ENCODE assay signal across 15 cellular contexts in genomic region chr13:42279986-42280385, GRCh38. TPM values are rescaled to one million over a fixed set of nuclear protein-coding genes. Genes with fewer than 3 reads are reported as not detected.
A peak's percentile ranks its signal among the peaks of the same experiment; 100 is the strongest.
DNase-seq lines count a peak whose midpoint lies in the region; FAIRE-seq and TF ChIP-seq lines count a peak whose summit lies in the region.
"Had no signal": no experiment of that assay in that cellular context is flagged by ENCODE, and none has a peak within 500 bp of the region (broad histone marks: within the 10 kb centered on the region; RNA-seq: fewer than 3 reads in every experiment).

No MANE protein-coding gene starts in this region.

- BruUV-seq in endothelial cell of umbilical vein (replicated peaks; lab: Mats Ljungman, UMichigan) = no TSS peak

- H3K36me3 ChIP-seq in endothelial cell of umbilical vein (ENCODE audit: control insufficient read depth in 2 of 2, extremely low read depth in 1 of 2, insufficient read depth in 2 of 2, low read length in 2 of 2) (no peaks in the 10 kb centered on the region), subcutaneous abdominal adipose tissue (ENCODE audit: control insufficient read depth in 5 of 5, insufficient read depth in 5 of 5, low read length in 5 of 5) (no peaks in the 10 kb centered on the region)

- H3K27ac ChIP-seq in endothelial cell of umbilical vein (ENCODE audit: insufficient read depth, low read depth, low read length) = no peak overlapping the region
- peak overlapping the region; percentile 28 for H3K27ac ChIP-seq in subcutaneous abdominal adipose tissue (ENCODE audit: low read depth, low read length)

- intact Hi-C loops in endothelial cell of umbilical vein (cut with micrococcal nuclease) = no loop called here

- no peaks in the 10 kb centered on the region for H3K9me1 ChIP-seq in endothelial cell of umbilical vein (replicated peaks; ENCODE audit: control insufficient read depth, extremely low read depth, insufficient read depth, low read length)

- H3K79me2 ChIP-seq in endothelial cell of umbilical vein (ENCODE audit: control insufficient read depth, insufficient read depth, low read length) = peaks cover 62% of the 10 kb centered on the region

- no peaks in the 10 kb centered on the region for H4K20me1 ChIP-seq in endothelial cell of umbilical vein (replicated peaks; ENCODE audit: control insufficient read depth, extremely low read depth, insufficient read depth, low read length)

- dilution Hi-C loops in endothelial cell of umbilical vein (cut with MboI; ENCODE audit: extremely low pct_ligation_motif_present, low sequenced_read_pairs) = no loop called here

- H3K4me1 ChIP-seq in endothelial cell of umbilical vein (ENCODE audit: control insufficient read depth, extremely low read depth, insufficient read depth, low read length) = peaks cover 6% of the 10 kb centered on the region
- peaks cover 0 to 38% (median 26%) of the 10 kb centered on the region in 5 donors for H3K4me1 ChIP-seq in subcutaneous abdominal adipose tissue (ENCODE audit: control insufficient read depth in 5 of 5, insufficient read depth in 5 of 5, low read length in 5 of 5)

- H3K27me3 ChIP-seq in endothelial cell of umbilical vein (ENCODE audit: control insufficient read depth in 2 of 2, insufficient read depth in 2 of 2, low read length in 2 of 2) = no peaks in the 10 kb centered on the region
- H3K27me3 ChIP-seq in subcutaneous abdominal adipose tissue (ENCODE audit: control insufficient read depth in 5 of 5, insufficient read depth in 4 of 5, low read length in 5 of 5) = no peaks in the 10 kb centered on the region
- H3K27me3 ChIP-seq: BLaER1 treated with 17β-estradiol and CSF1 and Interleukin-3, amounts not matched to agents 10 nM and 100 nM had no signal

- CTCF ChIA-PET in endothelial cell of umbilical vein (lab: Charles Lee) = interaction anchor here (1.0 kb wide), 1 partner anchor 8 kb away, joined by 3 read pairs; the partner anchor contains the start of gene AKAP11

- DNase-seq in GM19239 (ENCODE audit: insufficient read length, low spot score) (no peak), NCI-H82 (lab: John Stamatoyannopoulos, UW) (peak; percentile 35), endothelial cell of umbilical vein (ENCODE audit: low read depth, low spot score) (peak; percentile 75), globus pallidus (ENCODE audit: low spot score) (no peak), NCI-H526 treated with DMSO at 0.1 percent for 48 hours (lab: John Stamatoyannopoulos, UW) (no peak), NCI-H1694 (lab: John Stamatoyannopoulos, UW) (no peak)
- DNase-seq: CD8-positive, alpha-beta T cell; DND-41; NCI-H1694 treated with DMSO at 0.1 percent for 48 hours; NCI-H2081 treated with DMSO at 0.1 percent for 48 hours; NCI-H446; NCI-H526 had no signal

- FAIRE-seq in GM19239 (lab: Jason Lieb, UNC) (peak; percentile 52), endothelial cell of umbilical vein (lab: Jason Lieb, UNC) (no peak)
- FAIRE-seq: H1 had no signal

- TF ChIP-seq CTCF in endothelial cell of umbilical vein (IDR thresholded peaks at IDR 0.05; ENCODE audit: extremely low read depth in 1 of 2, insufficient read depth in 1 of 2, low read depth in 1 of 2, low read length in 2 of 2) = no peak

- H3K4me2 ChIP-seq in endothelial cell of umbilical vein (ENCODE audit: insufficient read depth, low read length) = peak overlapping the region; percentile 31

- H3K9ac ChIP-seq in endothelial cell of umbilical vein (replicated peaks; ENCODE audit: extremely low read depth, insufficient read depth, low read length) (no peak overlapping the region), subcutaneous abdominal adipose tissue (ENCODE audit: low read length in 5 of 5) (peak overlapping the region in 1 of 5 donors; percentile 7)
- H3K9ac ChIP-seq: BLaER1 treated with 17β-estradiol and CSF1 and Interleukin-3, amounts not matched to agents 10 nM and 100 nM had no signal

- POLR2A ChIA-PET in endothelial cell of umbilical vein (lab: Charles Lee) = no interaction called here

- H3K9me3 ChIP-seq in endothelial cell of umbilical vein (replicated peaks; ENCODE audit: control insufficient read depth, insufficient read depth, low read length) (no peaks in the 10 kb centered on the region), subcutaneous abdominal adipose tissue (ENCODE audit: control insufficient read depth in 5 of 5, low read length in 5 of 5) (no peaks in the 10 kb centered on the region)

- H3K4me3 ChIP-seq in endothelial cell of umbilical vein (replicated peaks in 1 of 3; ENCODE audit: insufficient read depth in 1 of 3, low read depth in 1 of 3, low read length in 3 of 3) (no peak overlapping the region), subcutaneous abdominal adipose tissue (ENCODE audit: low read depth in 1 of 5, low read length in 5 of 5) (no peak overlapping the region)
- H3K4me3 ChIP-seq: BLaER1 treated with 17β-estradiol and CSF1 and Interleukin-3, amounts not matched to agents 10 nM and 100 nM had no signal

- TF ChIP-seq POLR2A in endothelial cell of umbilical vein (IDR thresholded peaks at IDR 0.05; ENCODE audit: low read depth, low read length) = no peak

- no peak overlapping the region for H2AFZ ChIP-seq in endothelial cell of umbilical vein (ENCODE audit: low read depth, low read length)

TF ChIP-seq in endothelial cell of umbilical vein, 7 proteins besides CTCF, POLR2A, EP300 and RAD21:
- TF ChIP-seq EZH2 (IDR thresholded peaks at IDR 0.05; ENCODE audit: borderline replicate concordance, low read depth, low read length, severe bottlenecking) = no peak
- TF ChIP-seq, protein P1, sequence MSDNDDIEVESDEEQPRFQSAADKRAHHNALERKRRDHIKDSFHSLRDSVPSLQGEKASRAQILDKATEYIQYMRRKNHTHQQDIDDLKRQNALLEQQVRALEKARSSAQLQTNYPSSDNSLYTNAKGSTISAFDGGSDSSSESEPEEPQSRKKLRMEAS (IDR thresholded peaks at IDR 0.05; ENCODE audit: insufficient read depth, insufficient read length) = no peak
- no peak for TF ChIP-seq MYC (IDR thresholded peaks at IDR 0.05; ENCODE audit: low read depth, low read length)
- no peak for TF ChIP-seq GATA2 (IDR thresholded peaks at IDR 0.05; ENCODE audit: insufficient read depth, insufficient read length, low read depth, low read length)
- TF ChIP-seq JUN (IDR thresholded peaks at IDR 0.05; ENCODE audit: borderline replicate concordance, insufficient read depth, insufficient read length, low read depth) = no peak
- no peak for TF ChIP-seq FOS (IDR thresholded peaks at IDR 0.05; ENCODE audit: borderline replicate concordance, insufficient read depth, low read length)
- no peak for TF ChIP-seq POLR2AphosphoS5 (IDR thresholded peaks at IDR 0.05; ENCODE audit: insufficient read depth, low read depth, low read length)

RNA-seq across cellular contexts. Expression of gene AKAP11, which starts 8.0 kb away (rescaled TPM):
- 17.8 and 20.2 TPM in 2 replicates for total RNA-seq in endothelial cell of umbilical vein
- 3.7 and 4.9 TPM in 2 replicates for polyA plus RNA-seq in endothelial cell of umbilical vein
- 5.3 and 5.6 TPM in 2 replicates for polyA plus RNA-seq in endothelial cell of umbilical vein (2011; cell fraction: cytosol; rRNA removed)
- polyA plus RNA-seq in endothelial cell of umbilical vein (2011; cell fraction: nucleus; rRNA removed) = 10.3 and 12.7 TPM in 2 replicates
- 14.1 and 17.3 TPM in 2 replicates for polyA plus RNA-seq in endothelial cell of umbilical vein (2012)
- polyA minus RNA-seq in endothelial cell of umbilical vein = 21.2 and 22.5 TPM in 2 replicates
- 10.9 TPM for polyA minus RNA-seq in endothelial cell of umbilical vein (2011; cell fraction: cytosol; rRNA and poly(A)+ RNA removed)
- polyA minus RNA-seq in endothelial cell of umbilical vein (2011; cell fraction: nucleus; rRNA and poly(A)+ RNA removed) = 16.4 and 27.6 TPM in 2 replicates

Comparison
In these comparisons a context has a peak if more than half of its experiments do, and no peak if none do; other contexts are left out.
1. DNase-seq: peak in NCI-H82 (single experiment) and endothelial cell of umbilical vein (single experiment); none in GM19239 (single experiment), globus pallidus (single experiment), NCI-H526 treated with DMSO at 0.1 percent for 48 hours (single experiment) and NCI-H1694 (single experiment).